Comparison of ENCODE assay signal across 22 cellular contexts in the genomic region with DNA sequence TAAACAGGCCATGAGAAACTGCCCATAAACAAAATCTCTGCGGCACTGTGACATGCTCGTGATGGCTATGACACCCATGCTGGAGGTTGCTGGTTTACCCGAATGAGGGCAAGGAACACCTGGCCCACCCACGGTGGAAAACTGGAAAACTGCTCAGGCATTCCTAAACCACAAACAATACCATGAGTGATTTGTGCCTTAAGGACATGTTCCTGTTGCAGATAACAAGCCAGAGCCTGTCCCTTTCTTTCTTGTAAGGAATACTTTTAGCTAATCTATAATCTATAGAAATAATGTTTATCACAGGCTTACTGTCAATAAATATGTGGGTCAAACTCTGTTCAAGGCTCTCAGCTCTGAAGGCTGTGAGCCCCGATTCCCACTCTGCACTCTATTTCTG.
"Had no signal": no experiment of that assay in that cellular context is flagged by ENCODE, and none has a peak within 500 bp of the region (broad histone marks: within the 10 kb centered on the region; RNA-seq: fewer than 3 reads in every experiment).

No MANE protein-coding gene starts in this region.

- H3K4me3 ChIP-seq: K562, SJSA1, SK-N-MC had no signal

- H3K27me3 ChIP-seq: SJSA1 had no signal

- H3K4me1 ChIP-seq: SJSA1 had no signal

- H3K27ac ChIP-seq: KMS-11, SJSA1, SK-N-MC had no signal

- DNase-seq: NCI-H1092, NCI-H1105 treated with DMSO at 0.1 percent for 48 hours, NCI-H1417 treated with DMSO at 0.1 percent for 48 hours, NCI-H187, NCI-H2029, NCI-H2081 treated with DMSO at 0.1 percent for 48 hours, NCI-H2171, NCI-H226, NCI-H446, NCI-H510A, NCI-H524 treated with DMSO at 0.1 percent for 48 hours, NCI-H69, NCI-H774, Right ventricle myocardium superior, RPMI8226, SIG-M5 had no signal

- H3K4me1 Mint-ChIP-seq: IgD-negative memory B cell had no signal

- H3K9ac ChIP-seq: KMS-11 had no signal

- H3K27me3 Mint-ChIP-seq: IgD-negative memory B cell had no signal

- ATAC-seq: K562 had no signal

- H3K4me2 ChIP-seq: KMS-11 had no signal

- FAIRE-seq: K562, RCC 7860 had no signal

- H3K27ac Mint-ChIP-seq: IgD-negative memory B cell had no signal
